ENCODE assay signal across 9 cellular contexts in the genomic region with DNA sequence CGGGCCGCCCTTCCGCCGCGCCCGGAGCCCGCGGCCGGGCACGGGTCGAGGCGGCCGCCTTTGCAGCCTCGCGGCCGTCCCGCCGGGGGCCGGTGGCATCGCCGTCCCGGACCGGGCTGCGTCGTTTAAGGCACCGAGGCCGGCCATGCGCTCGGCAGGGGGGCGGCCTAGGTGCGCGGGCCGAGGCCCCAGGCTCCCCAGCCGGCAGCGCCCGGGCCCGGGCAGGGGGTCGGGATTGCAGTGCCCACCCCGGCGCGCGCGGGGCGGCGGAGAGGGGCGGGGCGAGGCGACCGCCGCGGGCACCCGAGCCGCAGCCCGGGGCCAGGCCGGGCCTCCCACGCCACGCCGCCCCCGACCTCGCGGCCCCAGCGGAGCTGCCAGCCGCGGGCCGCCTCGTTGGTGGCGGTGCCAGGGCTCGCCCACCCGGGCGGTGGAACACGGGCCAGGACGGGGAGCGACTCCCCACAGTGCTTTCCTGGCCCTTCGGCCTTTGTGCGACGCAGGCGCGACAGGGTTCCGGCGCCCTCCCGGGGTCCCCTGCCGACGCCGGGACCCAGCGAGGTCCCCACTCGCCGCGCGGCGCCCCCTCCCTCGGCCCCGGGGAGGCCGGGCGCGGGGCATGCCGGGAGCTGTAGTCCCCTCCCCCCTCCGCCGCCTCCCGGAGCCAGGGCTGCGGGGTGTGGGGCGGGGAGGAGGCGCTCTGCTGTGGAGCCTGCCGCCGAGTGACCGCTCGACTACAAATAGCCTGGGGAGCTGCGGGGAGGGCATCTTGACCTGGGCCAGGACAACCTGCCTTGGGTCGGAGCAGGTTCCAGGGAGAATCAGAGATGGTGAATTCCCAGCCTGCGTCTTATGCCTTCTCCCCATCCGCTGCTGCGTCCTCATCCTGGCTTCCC. TPM values are rescaled to one million over a fixed set of nuclear protein-coding genes. Genes with fewer than 3 reads are reported as not detected.
DNase-seq lines count a peak whose midpoint lies in the region; ATAC-seq and TF ChIP-seq lines count a peak whose summit lies in the region.
"Had no signal": no experiment of that assay in that cellular context is flagged by ENCODE, and none has a peak within 500 bp of the region (broad histone marks: within the 10 kb centered on the region; RNA-seq: fewer than 3 reads in every experiment).

No MANE protein-coding gene starts in this region.

- H3K27ac ChIP-seq in mucosa of rectum (ENCODE audit: low read depth in 2 of 2, low read length in 2 of 2): peak overlapping the region; percentile 68 to 73

- peak; percentile 95 for DNase-seq in AG20443 (ENCODE audit: low spot score)
- DNase-seq in NCI-H748 treated with DMSO at 0.1 percent for 48 hours (lab: John Stamatoyannopoulos, UW): peak; percentile 5
- peak; percentile 66 for DNase-seq in activated T-cell treated with anti-CD3 and anti-CD28 coated beads for 24 hours (ENCODE audit: low read depth)
- no peak for DNase-seq in epithelial cell of proximal tubule (ENCODE audit: low read depth)
- peak; percentile 81 for DNase-seq in stimulated activated CD8-positive, alpha-beta memory T cell treated with anti-CD3 and anti-CD28 coated beads, Interleukin-4, amount 100 ng/mL, for 48 hours

- H3K27me3 ChIP-seq in mucosa of rectum (ENCODE audit: control insufficient read depth in 2 of 2, insufficient read depth in 2 of 2, low read length in 2 of 2): no peaks in the 10 kb centered on the region

- H3K4me3 ChIP-seq in epithelial cell of proximal tubule (ENCODE audit: low read depth, low read length): peak overlapping the region; percentile 81
- peak overlapping the region; percentile 68 to 91 for H3K4me3 ChIP-seq in mucosa of rectum (ENCODE audit: low read length in 2 of 2)

- H3K9ac ChIP-seq in mucosa of rectum (ENCODE audit: low read depth in 1 of 2, low read length in 2 of 2): peak overlapping the region; percentile 81 to 85

- H3K9me3 ChIP-seq in mucosa of rectum (ENCODE audit: control insufficient read depth in 2 of 2, low read length in 2 of 2): no peaks in the 10 kb centered on the region

- peak; percentile 66 for ATAC-seq in GM18907 (IDR thresholded peaks at IDR 0.05; ENCODE audit: unreplicated experiment)
- ATAC-seq in HG03108 (IDR thresholded peaks at IDR 0.05; ENCODE audit: unreplicated experiment): peak; percentile 58

- TF ChIP-seq CTCF in epithelial cell of proximal tubule (conservative IDR thresholded peaks at IDR 0.05; ENCODE audit: low read depth, low read length): no peak

- H3K4me1 ChIP-seq in mucosa of rectum (ENCODE audit: control insufficient read depth in 2 of 2, insufficient read depth in 2 of 2, low read length in 2 of 2): peaks cover 16 to 18% of the 10 kb centered on the region in 2 donors

- H3K36me3 ChIP-seq in mucosa of rectum (ENCODE audit: control insufficient read depth in 2 of 2, insufficient read depth in 2 of 2, low read length in 2 of 2): peaks cover 31 to 36% of the 10 kb centered on the region in 2 donors

RNA-seq across cellular contexts. Expression of a gene that starts 0.8 kb away (rescaled TPM):
- 51.9 and 87.3 TPM in 2 replicates for total RNA-seq in epithelial cell of proximal tubule

RNA-seq across cellular contexts. Expression of a gene that starts 16.9 kb away (rescaled TPM):
- total RNA-seq in epithelial cell of proximal tubule: 26.3 and 35.1 TPM in 2 replicates

RNA-seq across cellular contexts. Expression of a gene that starts 39.3 kb away (rescaled TPM):
- not detected in 2 replicates for total RNA-seq in epithelial cell of proximal tubule
- total RNA-seq: T-helper 1 cell treated with Interleukin-12 subunit alpha and Interleukin-12 subunit beta and Interleukin-4 antibody, amounts not matched to agents 30 ng/mL and 1 ng/mL, for 36 hours had no signal
